Comparison of ENCODE assay signal across 12 cellular contexts in the genomic region with DNA sequence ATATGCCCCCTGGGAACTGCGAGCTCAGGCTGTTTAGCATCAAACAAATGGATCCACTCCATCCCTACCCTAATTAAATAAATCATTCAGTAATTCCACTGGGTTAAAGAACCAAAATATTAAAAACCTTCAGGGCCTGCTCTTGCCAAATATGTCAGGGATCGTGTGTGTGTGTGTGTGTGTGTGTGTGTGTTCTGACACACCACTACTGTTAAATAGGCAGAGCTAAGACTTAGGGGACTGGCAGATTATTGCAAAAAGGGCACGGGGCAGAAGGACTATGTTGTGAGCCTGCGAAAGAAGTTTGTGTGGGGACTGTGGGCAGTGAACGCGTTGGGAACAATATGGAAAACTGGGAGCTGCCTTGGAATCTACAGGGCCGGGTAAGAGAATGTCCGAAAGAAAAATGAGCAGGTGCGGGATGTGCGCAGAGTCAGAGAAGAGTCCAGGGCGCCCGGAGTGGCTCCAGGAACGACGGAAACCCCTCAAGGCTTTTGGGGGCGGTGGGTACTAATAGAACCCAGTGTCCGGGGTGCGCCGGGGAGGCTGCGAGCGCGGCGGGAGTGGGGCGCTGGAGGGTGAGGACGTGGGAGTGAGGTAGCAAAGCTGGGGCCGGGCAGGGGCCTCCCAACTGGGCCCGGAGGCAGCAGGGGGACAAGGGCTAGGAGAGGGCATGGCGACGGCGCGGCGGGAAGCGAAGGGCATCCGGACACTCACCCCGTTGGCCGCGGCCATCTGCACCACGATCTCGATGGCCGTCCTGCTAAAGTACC. TPM values are rescaled to one million over a fixed set of nuclear protein-coding genes. Genes with fewer than 3 reads are reported as not detected.
DNase-seq lines count a peak whose midpoint lies in the region; ATAC-seq, FAIRE-seq and TF ChIP-seq lines count a peak whose summit lies in the region.
"Not testable (repeated sequence)": the region's sequence is repeated elsewhere in the genome, so short reads cannot be mapped to it uniquely, and the experiment has no call there.
"Had no signal": no experiment of that assay in that cellular context is flagged by ENCODE, and none has a peak within 500 bp of the region (broad histone marks: within the 10 kb centered on the region; RNA-seq: fewer than 3 reads in every experiment).

No MANE protein-coding gene starts in this region.

- not testable (repeated sequence) for H3K27ac ChIP-seq in HUES6 (ENCODE audit: low read depth, low read length)

- H3K4me3 ChIP-seq in GM06990 (replicated peaks; ENCODE audit: low read depth, low read length): peak overlapping the region; percentile 22
- peak overlapping the region; percentile 70 for H3K4me3 ChIP-seq in HUES6 (ENCODE audit: low read depth, low read length)
- peak overlapping the region; percentile 42 to 68 for H3K4me3 ChIP-seq in foreskin fibroblast (ENCODE audit: low read depth in 1 of 2, low read length in 2 of 2)

- not testable (repeated sequence) for H3K9ac ChIP-seq in HUES6 (ENCODE audit: low read length)

- ATAC-seq in activated CD8-positive, alpha-beta memory T cell treated with anti-CD3 and anti-CD28 coated beads, Interleukin-2, amount 10 ng/mL, durations not matched to agents 7 days and 5 days; central memory CD8-positive, alpha-beta T cell (replicated peaks; ENCODE audit: extremely low read depth, poor library complexity, severe bottlenecking); memory B cell (ENCODE audit: low read depth): not testable (repeated sequence)

- CTCF ChIA-PET in activated CD8-positive, alpha-beta memory T cell treated with anti-CD3 and anti-CD28 coated beads, Interleukin-2, amount 10 ng/mL, durations not matched to agents 7 days and 5 days (lab: Charles Lee): not testable (repeated sequence)

- H3K27me3 ChIP-seq in GM06990 (replicated peaks; ENCODE audit: control insufficient read depth, insufficient read depth, low read length): not testable (repeated sequence)
- H3K27me3 ChIP-seq in HUES6 (ENCODE audit: control insufficient read depth, insufficient read depth, low read length): peaks cover 58% of the 10 kb centered on the region

- not testable (repeated sequence) for H3K4me1 ChIP-seq in HUES6 (ENCODE audit: control insufficient read depth, insufficient read depth, low read length)

- not testable (repeated sequence) for H3K36me3 Mint-ChIP-seq in activated CD8-positive, alpha-beta memory T cell treated with anti-CD3 and anti-CD28 coated beads, Interleukin-2, amount 10 ng/mL, durations not matched to agents 7 days and 5 days; central memory CD8-positive, alpha-beta T cell (ENCODE audit: insufficient read depth); memory B cell

- not testable (repeated sequence) for H3K9me3 Mint-ChIP-seq in activated CD8-positive, alpha-beta memory T cell treated with anti-CD3 and anti-CD28 coated beads, Interleukin-2, amount 10 ng/mL, durations not matched to agents 7 days and 5 days (ENCODE audit: low read depth); central memory CD8-positive, alpha-beta T cell; memory B cell

- not testable (repeated sequence) for H3K27ac Mint-ChIP-seq in activated CD8-positive, alpha-beta memory T cell treated with anti-CD3 and anti-CD28 coated beads, Interleukin-2, amount 10 ng/mL, durations not matched to agents 7 days and 5 days; central memory CD8-positive, alpha-beta T cell (ENCODE audit: low read depth); memory B cell

- FAIRE-seq in urothelium cell line (lab: Jason Lieb, UNC): not testable (repeated sequence)

- peak overlapping the region; percentile 11 for H3K4me3 Mint-ChIP-seq in activated CD8-positive, alpha-beta memory T cell treated with anti-CD3 and anti-CD28 coated beads, Interleukin-2, amount 10 ng/mL, durations not matched to agents 7 days and 5 days
- H3K4me3 Mint-ChIP-seq in central memory CD8-positive, alpha-beta T cell: peak overlapping the region; percentile 62
- H3K4me3 Mint-ChIP-seq in memory B cell: peak overlapping the region; percentile 71

- TF ChIP-seq CTCF in GM06990 (IDR thresholded peaks at IDR 0.05; ENCODE audit: insufficient read depth, low read length, poor library complexity, severe bottlenecking); foreskin fibroblast (IDR thresholded peaks at IDR 0.05; ENCODE audit: low read depth, low read length): not testable (repeated sequence)

- H3K36me3 ChIP-seq in GM06990 (ENCODE audit: control insufficient read depth, insufficient read depth, low read length); HUES6 (ENCODE audit: control insufficient read depth, insufficient read depth, low read length): not testable (repeated sequence)

- DNase-seq in GM06990 (ENCODE audit: extremely low read depth, insufficient read length); activated CD8-positive, alpha-beta memory T cell treated with anti-CD3 and anti-CD28 coated beads, Interleukin-2, amount 10 ng/mL, durations not matched to agents 7 days and 5 days; central memory CD8-positive, alpha-beta T cell (ENCODE audit: low spot score in 2 of 2); memory B cell (ENCODE audit: low spot score in 2 of 2): not testable (repeated sequence)
- DNase-seq in foreskin fibroblast: peak; percentile 17 to 54
- peak; percentile 23 for DNase-seq in retina
- DNase-seq in urothelium cell line (ENCODE audit: low spot score): peak; percentile 0

- not testable (repeated sequence) for H3K4me1 Mint-ChIP-seq in activated CD8-positive, alpha-beta memory T cell treated with anti-CD3 and anti-CD28 coated beads, Interleukin-2, amount 10 ng/mL, durations not matched to agents 7 days and 5 days; memory B cell
- peaks cover 17% of the 10 kb centered on the region for H3K4me1 Mint-ChIP-seq in central memory CD8-positive, alpha-beta T cell

- peaks cover 40% of the 10 kb centered on the region for H3K27me3 Mint-ChIP-seq in activated CD8-positive, alpha-beta memory T cell treated with anti-CD3 and anti-CD28 coated beads, Interleukin-2, amount 10 ng/mL, durations not matched to agents 7 days and 5 days
- peaks cover 50% of the 10 kb centered on the region for H3K27me3 Mint-ChIP-seq in central memory CD8-positive, alpha-beta T cell
- peaks cover 13% of the 10 kb centered on the region for H3K27me3 Mint-ChIP-seq in memory B cell

- H3K9me3 ChIP-seq in HUES6 (ENCODE audit: control insufficient read depth, insufficient read depth, low read depth, low read length): not testable (repeated sequence)

RNA-seq across cellular contexts. Expression of a gene that starts 54.8 kb away (rescaled TPM):
- total RNA-seq in activated CD8-positive, alpha-beta memory T cell treated with anti-CD3 and anti-CD28 coated beads, Interleukin-2, amount 10 ng/mL, durations not matched to agents 7 days and 5 days: not detected
- total RNA-seq: cardiac septum, HT1080, PC-9, temporal lobe had no signal

Comparison
In these comparisons a context has a peak if more than half of its experiments do, and no peak if none do; other contexts are left out.
1. H3K4me3 Mint-ChIP-seq: peak in every context shown above with its lines; median percentile 71 in memory B cell; 62 in central memory CD8-positive, alpha-beta T cell; 11 in activated CD8-positive, alpha-beta memory T cell treated with anti-CD3 and anti-CD28 coated beads, Interleukin-2, amount 10 ng/mL, durations not matched to agents 7 days and 5 days.